Comparison of ENCODE assay signal across 12 cellular contexts in the genomic region with DNA sequence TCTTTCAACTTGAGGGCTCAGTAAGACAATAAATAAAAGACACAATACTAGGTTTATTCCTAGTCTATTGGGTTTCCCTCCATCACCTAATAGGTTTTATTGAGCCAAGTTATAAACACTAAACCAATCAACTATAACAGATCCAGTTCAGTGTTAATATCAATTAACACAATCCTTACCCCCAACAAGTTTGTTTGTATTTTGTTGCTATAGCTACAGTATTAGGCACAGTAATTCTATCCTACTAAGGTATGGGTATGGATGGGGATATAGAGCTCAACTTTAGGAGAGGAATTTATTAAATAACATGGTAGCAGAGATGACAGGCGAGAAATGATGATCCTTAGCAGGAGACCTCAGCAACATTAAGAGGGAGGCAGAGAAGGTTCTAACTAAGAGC. TPM values are rescaled to one million over a fixed set of nuclear protein-coding genes. Genes with fewer than 3 reads are reported as not detected.
A peak's percentile ranks its signal among the peaks of the same experiment; 100 is the strongest.
DNase-seq lines count a peak whose midpoint lies in the region; ATAC-seq and TF ChIP-seq lines count a peak whose summit lies in the region.
"Had no signal": no experiment of that assay in that cellular context is flagged by ENCODE, and none has a peak within 500 bp of the region (broad histone marks: within the 10 kb centered on the region; RNA-seq: fewer than 3 reads in every experiment).

No MANE protein-coding gene starts in this region.

- intact Hi-C loops in OCI-LY7 (cut with micrococcal nuclease; ENCODE audit: unreplicated experiment) = loop anchor here (1.0 kb wide), 1 partner anchor 13 kb away; no protein-coding TSS in a partner anchor

- no peaks in the 10 kb centered on the region for H3K27me3 ChIP-seq in gastroesophageal sphincter

- WGBS in gastroesophageal sphincter (ENCODE audit: low coverage in 1 of 2), 2 donors = 90 to 100% methylated on average over 1 of the region's 1 CpG

- no peaks in the 10 kb centered on the region for H3K9me3 Mint-ChIP-seq in activated T-cell treated with anti-CD3 and anti-CD28 coated beads, Interleukin-2, amount 50 U/mL, for 24 hours
- no peaks in the 10 kb centered on the region for H3K9me3 Mint-ChIP-seq in stimulated activated memory B cell treated with anti-CD40 and anti-IgM and Interleukin-4, amounts not matched to agents 10 μg/mL and 1 μg/mL and 100 μg/mL, for 72 hours

- peaks cover 41% of the 10 kb centered on the region for H4K20me1 ChIP-seq in OCI-LY7 (ENCODE audit: insufficient read depth, low read length)

- DNase-seq in activated T-cell treated with anti-CD3 and anti-CD28 coated beads, Interleukin-2, amount 50 U/mL, for 24 hours = no peak
- no peak for DNase-seq in activated T-cell treated with anti-CD3 and anti-CD28 coated beads, Interleukin-2, amount 50 U/mL, for 1 hour
- DNase-seq in OCI-LY7 (ENCODE audit: low spot score) (no peak), kidney tubule cell (ENCODE audit: low spot score) (peak; percentile 75), T-helper 1 cell (no peak)
- DNase-seq: AML-193, NCI-H1048, substantia nigra, T-helper 9 cell had no signal

- BruUV-seq in OCI-LY7 (replicated peaks; lab: Mats Ljungman, UMichigan) = no TSS peak

- H3K79me2 ChIP-seq in OCI-LY7 (ENCODE audit: insufficient read depth, low read depth, low read length) = peaks cover 99% of the 10 kb centered on the region

- H3K4me3 Mint-ChIP-seq in activated T-cell treated with anti-CD3 and anti-CD28 coated beads, Interleukin-2, amount 50 U/mL, for 24 hours = no peak overlapping the region
- peak overlapping the region; percentile 49 for H3K4me3 Mint-ChIP-seq in stimulated activated memory B cell treated with anti-CD40 and anti-IgM and Interleukin-4, amounts not matched to agents 10 μg/mL and 1 μg/mL and 100 μg/mL, for 72 hours

- H3K9me2 ChIP-seq in OCI-LY7 (ENCODE audit: insufficient read depth, low read length) = no peaks in the 10 kb centered on the region

- H3K4me1 ChIP-seq in OCI-LY7 (ENCODE audit: insufficient read depth, low read length, poor library complexity, severe bottlenecking) = peaks cover 91% of the 10 kb centered on the region
- H3K4me1 ChIP-seq in gastroesophageal sphincter = peaks cover 20 to 86% (median 33%) of the 10 kb centered on the region in 3 donors

- peaks cover 84% of the 10 kb centered on the region for H3K4me1 Mint-ChIP-seq in activated T-cell treated with anti-CD3 and anti-CD28 coated beads, Interleukin-2, amount 50 U/mL, for 24 hours (ENCODE audit: low read depth)
- peaks cover 77% of the 10 kb centered on the region for H3K4me1 Mint-ChIP-seq in stimulated activated memory B cell treated with anti-CD40 and anti-IgM and Interleukin-4, amounts not matched to agents 10 μg/mL and 1 μg/mL and 100 μg/mL, for 72 hours

- H2AFZ ChIP-seq in OCI-LY7 (ENCODE audit: low read length) = no peak overlapping the region

- ATAC-seq in stimulated activated memory B cell treated with anti-CD40 and anti-IgM and Interleukin-4, amounts not matched to agents 10 μg/mL and 1 μg/mL and 100 μg/mL, for 72 hours = no peak
- ATAC-seq in gastroesophageal sphincter (no peak), GM18502 (IDR thresholded peaks at IDR 0.05; ENCODE audit: poor library complexity, unreplicated experiment) (no peak)

- H3K36me3 ChIP-seq in OCI-LY7 (ENCODE audit: insufficient read depth, low read length) (peaks cover 61% of the 10 kb centered on the region), gastroesophageal sphincter (no peaks in the 10 kb centered on the region)

- TF ChIP-seq POLR2A in gastroesophageal sphincter (IDR thresholded peaks at IDR 0.05) = no peak

- H3K36me3 Mint-ChIP-seq in activated T-cell treated with anti-CD3 and anti-CD28 coated beads, Interleukin-2, amount 50 U/mL, for 24 hours (ENCODE audit: low read depth) = peaks cover 80% of the 10 kb centered on the region
- H3K36me3 Mint-ChIP-seq in stimulated activated memory B cell treated with anti-CD40 and anti-IgM and Interleukin-4, amounts not matched to agents 10 μg/mL and 1 μg/mL and 100 μg/mL, for 72 hours = peaks cover 26% of the 10 kb centered on the region

- TF ChIP-seq CTCF in OCI-LY7 (conservative IDR thresholded peaks at IDR 0.05; ENCODE audit: low read length) (no peak), gastroesophageal sphincter (IDR thresholded peaks at IDR 0.05) (no peak)

- H3K27me3 Mint-ChIP-seq in activated T-cell treated with anti-CD3 and anti-CD28 coated beads, Interleukin-2, amount 50 U/mL, for 24 hours = no peaks in the 10 kb centered on the region
- no peaks in the 10 kb centered on the region for H3K27me3 Mint-ChIP-seq in stimulated activated memory B cell treated with anti-CD40 and anti-IgM and Interleukin-4, amounts not matched to agents 10 μg/mL and 1 μg/mL and 100 μg/mL, for 72 hours

- H3K9me3 ChIP-seq in OCI-LY7 (ENCODE audit: low read length) (no peaks in the 10 kb centered on the region; the same call in 1 of the 2 replicates), gastroesophageal sphincter (no peaks in the 10 kb centered on the region)

- TF ChIP-seq EP300 in gastroesophageal sphincter (IDR thresholded peaks at IDR 0.05) = no peak

- POLR2A ChIA-PET in OCI-LY7 (lab: Charles Lee) = interaction anchor here (0.6 to 3.1 kb wide), 3 partner anchors 11 to 105 kb away, joined by 4 to 17 read pairs (median 4); no protein-coding TSS in a partner anchor

- H3K4me3 ChIP-seq in OCI-LY7 (ENCODE audit: low read depth, low read length, poor library complexity, severe bottlenecking) (peak overlapping the region; percentile 62), gastroesophageal sphincter (no peak overlapping the region)

- H3K4me2 ChIP-seq in OCI-LY7 (ENCODE audit: low read length) = peak overlapping the region; percentile 88

- CTCF ChIA-PET in OCI-LY7 (lab: Charles Lee; ENCODE audit: unreplicated experiment) = no interaction called here

- H3K27ac ChIP-seq in OCI-LY7 (ENCODE audit: low read depth, low read length, poor library complexity, severe bottlenecking) (peak overlapping the region; percentile 91), gastroesophageal sphincter (no peak overlapping the region)

- peak overlapping the region; percentile 56 for H3K27ac Mint-ChIP-seq in activated T-cell treated with anti-CD3 and anti-CD28 coated beads, Interleukin-2, amount 50 U/mL, for 24 hours
- H3K27ac Mint-ChIP-seq in stimulated activated memory B cell treated with anti-CD40 and anti-IgM and Interleukin-4, amounts not matched to agents 10 μg/mL and 1 μg/mL and 100 μg/mL, for 72 hours = peak overlapping the region; percentile 64

RNA-seq across cellular contexts. Expression of gene PPP4R3A, which starts 13.3 kb away (rescaled TPM):
- 80.7 and 84.7 TPM in 2 replicates for total RNA-seq in OCI-LY7 (2014; rRNA removed; shearing (Covaris generic))
- 119 and 120 TPM in 2 replicates for total RNA-seq in OCI-LY7 (2022)
- total RNA-seq in gastroesophageal sphincter = 100 to 1,000 TPM in 1 of 4 donors, 10 to 100 TPM in 3; 66.5 to 108 (median 77.4) TPM
